Comparison of ENCODE assay signal across 8 cellular contexts in the genomic region with DNA sequence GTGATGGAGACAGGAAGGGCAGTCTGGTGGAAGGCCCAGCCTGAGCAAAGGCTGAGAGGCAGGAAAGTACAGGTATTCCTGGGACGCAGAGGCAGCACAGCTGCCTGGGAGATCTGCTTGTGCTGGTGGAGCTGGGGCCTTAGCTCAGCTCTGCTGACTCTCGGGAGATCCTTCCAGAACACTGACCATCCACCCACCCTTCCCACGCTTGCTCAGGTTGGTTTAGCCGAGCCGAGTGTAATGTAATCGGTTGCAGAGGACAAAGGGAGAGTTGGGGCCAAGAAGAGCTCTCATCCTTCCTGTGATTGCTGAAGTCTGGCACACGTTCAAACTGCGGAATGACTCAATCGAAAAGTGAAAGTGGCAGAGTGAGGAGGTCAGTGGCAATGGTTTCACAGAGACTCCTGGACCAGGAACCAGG. TPM values are rescaled to one million over a fixed set of nuclear protein-coding genes. Genes with fewer than 3 reads are reported as not detected.
DNase-seq lines count a peak whose midpoint lies in the region; ATAC-seq lines count a peak whose summit lies in the region.

No MANE protein-coding gene starts in this region.

- H3K27ac ChIP-seq in thymus (ENCODE audit: low read depth): peak overlapping the region; percentile 46

- H3K27me3 Mint-ChIP-seq in activated CD4-positive, alpha-beta T cell treated with anti-CD3 and anti-CD28 coated beads, Interleukin-2, amount 10 ng/mL, durations not matched to agents 7 days and 5 days: no peaks in the 10 kb centered on the region

- 69% methylated on average over 9 of the region's 9 CpGs for WGBS in thymus

- no peaks in the 10 kb centered on the region for H3K36me3 Mint-ChIP-seq in activated CD4-positive, alpha-beta T cell treated with anti-CD3 and anti-CD28 coated beads, Interleukin-2, amount 10 ng/mL, durations not matched to agents 7 days and 5 days (ENCODE audit: low read depth)
- H3K36me3 Mint-ChIP-seq in stimulated activated effector memory CD8-positive, alpha-beta T cell treated with anti-CD3 and anti-CD28 coated beads, Interleukin-12 subunit alpha, Interleukin-12 subunit beta, amount 100 ng/mL, for 72 hours: no peaks in the 10 kb centered on the region

- H3K36me3 ChIP-seq in thymus (ENCODE audit: control insufficient read depth, insufficient read depth): no peaks in the 10 kb centered on the region

- POLR2A ChIA-PET in activated CD4-positive, alpha-beta T cell treated with anti-CD3 and anti-CD28 coated beads, Interleukin-2, amount 10 ng/mL, durations not matched to agents 7 days and 5 days (lab: Charles Lee): no interaction called here

- H3K4me3 Mint-ChIP-seq in activated CD4-positive, alpha-beta T cell treated with anti-CD3 and anti-CD28 coated beads, Interleukin-2, amount 10 ng/mL, durations not matched to agents 7 days and 5 days: no peak overlapping the region
- H3K4me3 Mint-ChIP-seq in stimulated activated effector memory CD8-positive, alpha-beta T cell treated with anti-CD3 and anti-CD28 coated beads, Interleukin-12 subunit alpha, Interleukin-12 subunit beta, amount 100 ng/mL, for 72 hours: no peak overlapping the region

- peaks cover 15% of the 10 kb centered on the region for H3K4me1 Mint-ChIP-seq in activated CD4-positive, alpha-beta T cell treated with anti-CD3 and anti-CD28 coated beads, Interleukin-2, amount 10 ng/mL, durations not matched to agents 7 days and 5 days
- peaks cover 22% of the 10 kb centered on the region for H3K4me1 Mint-ChIP-seq in stimulated activated effector memory CD8-positive, alpha-beta T cell treated with anti-CD3 and anti-CD28 coated beads, Interleukin-12 subunit alpha, Interleukin-12 subunit beta, amount 100 ng/mL, for 72 hours

- no peak for ATAC-seq in HG03025 (IDR thresholded peaks at IDR 0.05; ENCODE audit: low FRiP score, unreplicated experiment)
- no peak for ATAC-seq in GM19395 (IDR thresholded peaks at IDR 0.05; ENCODE audit: unreplicated experiment)
- ATAC-seq in stimulated activated effector memory CD8-positive, alpha-beta T cell treated with anti-CD3 and anti-CD28 coated beads, Interleukin-12 subunit alpha, Interleukin-12 subunit beta, amount 100 ng/mL, for 72 hours: no peak

- no peak overlapping the region for H3K4me3 ChIP-seq in thymus (ENCODE audit: low read length)

- CTCF ChIA-PET in activated CD4-positive, alpha-beta T cell treated with anti-CD3 and anti-CD28 coated beads, Interleukin-2, amount 10 ng/mL, durations not matched to agents 7 days and 5 days (lab: Charles Lee): no interaction called here

- H3K9me3 ChIP-seq in thymus (ENCODE audit: control insufficient read depth): no peaks in the 10 kb centered on the region

- H3K9me3 Mint-ChIP-seq in activated CD4-positive, alpha-beta T cell treated with anti-CD3 and anti-CD28 coated beads, Interleukin-2, amount 10 ng/mL, durations not matched to agents 7 days and 5 days: peaks cover 11% of the 10 kb centered on the region
- H3K9me3 Mint-ChIP-seq in stimulated activated effector memory CD8-positive, alpha-beta T cell treated with anti-CD3 and anti-CD28 coated beads, Interleukin-12 subunit alpha, Interleukin-12 subunit beta, amount 100 ng/mL, for 72 hours: peaks cover 3% of the 10 kb centered on the region

- DNase-seq in activated CD4-positive, alpha-beta T cell treated with anti-CD3 and anti-CD28 coated beads, Interleukin-2, amount 10 ng/mL, durations not matched to agents 7 days and 5 days: no peak
- DNase-seq in activated CD4-positive, alpha-beta T cell treated with anti-CD3 and anti-CD28 coated beads, Interleukin-2, amount 50 U/mL, for 4 hours: no peak
- DNase-seq in RKO (ENCODE audit: low spot score) (peak; percentile 90), glomerular endothelial cell (ENCODE audit: extremely low read depth, low read depth, low spot score) (peak; percentile 25)
- no peak for DNase-seq in stimulated activated effector memory CD8-positive, alpha-beta T cell treated with anti-CD3 and anti-CD28 coated beads, Interleukin-12 subunit alpha, Interleukin-12 subunit beta, amount 100 ng/mL, for 72 hours (ENCODE audit: low spot score in 2 of 2)

- H3K27me3 ChIP-seq in thymus (ENCODE audit: control insufficient read depth, insufficient read depth): no peaks in the 10 kb centered on the region

- peak overlapping the region; percentile 2 for H3K27ac Mint-ChIP-seq in activated CD4-positive, alpha-beta T cell treated with anti-CD3 and anti-CD28 coated beads, Interleukin-2, amount 10 ng/mL, durations not matched to agents 7 days and 5 days
- no peak overlapping the region for H3K27ac Mint-ChIP-seq in stimulated activated effector memory CD8-positive, alpha-beta T cell treated with anti-CD3 and anti-CD28 coated beads, Interleukin-12 subunit alpha, Interleukin-12 subunit beta, amount 100 ng/mL, for 72 hours

- no peaks in the 10 kb centered on the region for H3K4me1 ChIP-seq in thymus (ENCODE audit: control insufficient read depth, insufficient read depth, low read length)

RNA-seq across cellular contexts. Expression of a gene that starts 43.1 kb away (rescaled TPM):
- not detected for total RNA-seq in activated CD4-positive, alpha-beta T cell treated with anti-CD3 and anti-CD28 coated beads, Interleukin-2, amount 10 ng/mL, durations not matched to agents 7 days and 5 days
- total RNA-seq in glomerular endothelial cell: not detected in 2 replicates
- polyA plus RNA-seq in thymus: 0.91 TPM

RNA-seq across cellular contexts. Expression of a gene that starts 55.5 kb away (rescaled TPM):
- total RNA-seq in activated CD4-positive, alpha-beta T cell treated with anti-CD3 and anti-CD28 coated beads, Interleukin-2, amount 10 ng/mL, durations not matched to agents 7 days and 5 days: not detected
- total RNA-seq in glomerular endothelial cell: 0.64 TPM in 1 of 2 replicates, not detected in the other
- polyA plus RNA-seq in thymus: 4.4 TPM

Comparison
In these comparisons a context has a peak if more than half of its experiments do, and no peak if none do; other contexts are left out.
1. DNase-seq: peak in RKO (single experiment) and glomerular endothelial cell (single experiment); none in activated CD4-positive, alpha-beta T cell treated with anti-CD3 and anti-CD28 coated beads, Interleukin-2, amount 10 ng/mL, durations not matched to agents 7 days and 5 days (single experiment), activated CD4-positive, alpha-beta T cell treated with anti-CD3 and anti-CD28 coated beads, Interleukin-2, amount 50 U/mL, for 4 hours (0 of 2) and stimulated activated effector memory CD8-positive, alpha-beta T cell treated with anti-CD3 and anti-CD28 coated beads, Interleukin-12 subunit alpha, Interleukin-12 subunit beta, amount 100 ng/mL, for 72 hours (0 of 2).